ENCODE assay signal across 8 cellular contexts in the genomic region with DNA sequence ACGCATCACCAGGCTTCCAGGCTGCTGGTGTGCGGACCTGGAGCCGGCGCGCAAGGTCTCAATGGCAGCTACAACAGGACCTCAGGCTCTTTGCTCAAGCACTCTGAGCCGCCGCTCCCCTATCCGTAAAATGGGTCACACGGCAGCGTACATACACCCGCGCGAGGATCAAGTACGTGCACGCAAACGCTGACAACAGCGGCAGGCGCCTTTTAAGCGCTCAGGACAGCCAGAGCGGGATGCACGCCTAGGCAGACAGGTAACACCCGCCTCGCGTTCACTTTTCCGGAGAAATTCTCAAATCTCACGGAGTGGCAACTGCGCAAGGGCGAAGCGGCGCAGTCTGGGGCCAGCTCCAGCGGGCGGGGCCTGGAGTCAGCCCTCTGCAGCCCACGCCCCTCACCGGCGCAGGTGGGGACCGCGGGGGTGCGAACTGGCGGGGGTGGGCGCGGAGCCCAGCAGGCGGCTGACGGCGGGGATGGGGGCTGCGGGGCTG. TPM values are rescaled to one million over a fixed set of nuclear protein-coding genes. Genes with fewer than 3 reads are reported as not detected.
DNase-seq lines count a peak whose midpoint lies in the region; ATAC-seq and TF ChIP-seq lines count a peak whose summit lies in the region.

No MANE protein-coding gene starts in this region.

- POLR2A ChIA-PET in activated CD8-positive, alpha-beta T cell treated with anti-CD3 and anti-CD28 coated beads, Interleukin-2, amount 10 ng/mL, durations not matched to agents 7 days and 5 days (lab: Charles Lee) = interaction anchor here (0.9 to 3.1 kb wide), 6 partner anchors 9 to 300 kb away, joined by 3 to 26 read pairs (median 8); a partner anchor contains a TSS

- DNase-seq in NK-92 treated with Interleukin-12 subunit alpha and Interleukin-12 subunit beta, amount 100 ng/mL, for 24 hours (lab: John Stamatoyannopoulos, UW) = peak; percentile 40
- DNase-seq in NK-92 (lab: John Stamatoyannopoulos, UW; ENCODE audit: unreplicated experiment) (no peak), NCI-H2227 treated with DMSO at 0.1 percent for 48 hours (lab: John Stamatoyannopoulos, UW) (peak; percentile 46), mucosa of descending colon (peak; percentile 61 to 73 (median 72))
- peak; percentile 86 for DNase-seq in activated CD8-positive, alpha-beta T cell treated with anti-CD3 and anti-CD28 coated beads, Interleukin-2, amount 10 ng/mL, durations not matched to agents 7 days and 5 days
- DNase-seq in effector memory CD4-positive, alpha-beta T cell = peak; percentile 52 to 72 (median 71)
- peak; percentile 57 to 71 for DNase-seq in stimulated activated CD8-positive, alpha-beta memory T cell treated with anti-CD3 and anti-CD28 coated beads, Interleukin-15, amount 100 ng/mL, for 48 hours (ENCODE audit: low read depth in 2 of 2)

- H3K27ac Mint-ChIP-seq in activated CD8-positive, alpha-beta T cell treated with anti-CD3 and anti-CD28 coated beads, Interleukin-2, amount 10 ng/mL, durations not matched to agents 7 days and 5 days = peak overlapping the region; percentile 90

- H3K9me3 Mint-ChIP-seq in activated CD8-positive, alpha-beta T cell treated with anti-CD3 and anti-CD28 coated beads, Interleukin-2, amount 10 ng/mL, durations not matched to agents 7 days and 5 days (ENCODE audit: insufficient read depth) = no peaks in the 10 kb centered on the region

- peaks cover 37% of the 10 kb centered on the region for H3K4me1 Mint-ChIP-seq in activated CD8-positive, alpha-beta T cell treated with anti-CD3 and anti-CD28 coated beads, Interleukin-2, amount 10 ng/mL, durations not matched to agents 7 days and 5 days (ENCODE audit: low read depth)

- H3K36me3 ChIP-seq in effector memory CD4-positive, alpha-beta T cell (ENCODE audit: control insufficient read depth, insufficient read depth, low read length) = peaks cover 12% of the 10 kb centered on the region
- H3K36me3 ChIP-seq in mucosa of descending colon (ENCODE audit: low read depth) = no peaks in the 10 kb centered on the region

- H3K9me3 ChIP-seq in effector memory CD4-positive, alpha-beta T cell (ENCODE audit: control insufficient read depth, low read length) = no peaks in the 10 kb centered on the region
- no peaks in the 10 kb centered on the region for H3K9me3 ChIP-seq in mucosa of descending colon

- peak; percentile 57 for ATAC-seq in HG02981 (IDR thresholded peaks at IDR 0.05; ENCODE audit: unreplicated experiment)
- ATAC-seq in activated CD8-positive, alpha-beta T cell treated with anti-CD3 and anti-CD28 coated beads, Interleukin-2, amount 10 ng/mL, durations not matched to agents 7 days and 5 days = peak; percentile 93
- peak; percentile 83 for ATAC-seq in mucosa of descending colon

- CTCF ChIA-PET in activated CD8-positive, alpha-beta T cell treated with anti-CD3 and anti-CD28 coated beads, Interleukin-2, amount 10 ng/mL, durations not matched to agents 7 days and 5 days (lab: Charles Lee) = interaction anchor here (0.7 to 2.3 kb wide), 8 partner anchors 9 to 98 kb away, joined by 3 to 12 read pairs (median 7); no protein-coding TSS in a partner anchor

- peak overlapping the region; percentile 89 for H3K4me3 ChIP-seq in effector memory CD4-positive, alpha-beta T cell (ENCODE audit: insufficient read depth, low read depth, low read length, poor library complexity, severe bottlenecking)
- H3K4me3 ChIP-seq in mucosa of descending colon = peak overlapping the region; percentile 95

- intact Hi-C loops in mucosa of descending colon (cut with DNase I, micrococcal nuclease) = no loop called here

- no peak for TF ChIP-seq CTCF in mucosa of descending colon (IDR thresholded peaks at IDR 0.05)

- peaks cover 14% of the 10 kb centered on the region for H3K4me1 ChIP-seq in effector memory CD4-positive, alpha-beta T cell (ENCODE audit: control insufficient read depth, insufficient read depth, low read length, poor library complexity, severe bottlenecking)
- H3K4me1 ChIP-seq in mucosa of descending colon (ENCODE audit: low read depth) = peaks cover 13% of the 10 kb centered on the region

- peaks cover 6% of the 10 kb centered on the region for H3K36me3 Mint-ChIP-seq in activated CD8-positive, alpha-beta T cell treated with anti-CD3 and anti-CD28 coated beads, Interleukin-2, amount 10 ng/mL, durations not matched to agents 7 days and 5 days (ENCODE audit: low read depth)

- no peaks in the 10 kb centered on the region for H3K27me3 ChIP-seq in effector memory CD4-positive, alpha-beta T cell (replicated peaks; ENCODE audit: control insufficient read depth, insufficient read depth, low read length, poor library complexity, severe bottlenecking)

- H3K4me3 Mint-ChIP-seq in activated CD8-positive, alpha-beta T cell treated with anti-CD3 and anti-CD28 coated beads, Interleukin-2, amount 10 ng/mL, durations not matched to agents 7 days and 5 days = peak overlapping the region; percentile 96

- H3K27me3 Mint-ChIP-seq in activated CD8-positive, alpha-beta T cell treated with anti-CD3 and anti-CD28 coated beads, Interleukin-2, amount 10 ng/mL, durations not matched to agents 7 days and 5 days (ENCODE audit: low read depth) = no peaks in the 10 kb centered on the region

- peak overlapping the region; percentile 89 for H3K27ac ChIP-seq in effector memory CD4-positive, alpha-beta T cell (ENCODE audit: insufficient read depth, low read length, poor library complexity, severe bottlenecking)

RNA-seq across cellular contexts. Expression of a gene that starts 0.5 kb away (rescaled TPM):
- total RNA-seq in activated CD8-positive, alpha-beta T cell treated with anti-CD3 and anti-CD28 coated beads, Interleukin-2, amount 10 ng/mL, durations not matched to agents 7 days and 5 days = 10 to 100 TPM; 34.5 to 34.9 TPM
- 10 to 100 TPM; 13.1 to 20.9 (median 17.3) TPM for total RNA-seq in mucosa of descending colon

RNA-seq across cellular contexts. Expression of a gene that starts 35.5 kb away (rescaled TPM):
- total RNA-seq in activated CD8-positive, alpha-beta T cell treated with anti-CD3 and anti-CD28 coated beads, Interleukin-2, amount 10 ng/mL, durations not matched to agents 7 days and 5 days = 1 to 10 TPM; 1.6 to 1.8 TPM
- total RNA-seq in mucosa of descending colon = 1 to 10 TPM; 1.2 to 1.3 (median 1.3) TPM
